ENCODE assay signal across 2 cellular contexts in genomic region chr7:130669051-130669700, GRCh38.
TF ChIP-seq lines count a peak whose summit lies in the region.

No MANE protein-coding gene starts in this region.

TF ChIP-seq in K562, 482 proteins besides CTCF, POLR2A, EP300 and RAD21 (continues in another document):
- TF ChIP-seq ZNF639 (CRISPR knock-in tag; conservative IDR thresholded peaks at IDR 0.05 in 1 of 2, IDR thresholded peaks at IDR 0.05 in 1 of 2) (no peak), SOX6 (IDR thresholded peaks at IDR 0.05) (no peak), ZNF134 (CRISPR knock-in tag; conservative IDR thresholded peaks at IDR 0.05) (0 out of 2 replicates have a peak, but pooled peaks have one; percentile 1), NR2F6 (CRISPR knock-in tag; IDR thresholded peaks at IDR 0.05) (no peak; the same call in 1 of the 2 replicates), ATF3 (IDR thresholded peaks at IDR 0.05) (no peak), ATF3 (CRISPR knock-in tag; conservative IDR thresholded peaks at IDR 0.05) (0 out of 2 replicates have a peak, but pooled peaks have one; percentile 11), UBTF (IDR thresholded peaks at IDR 0.05; ENCODE audit: borderline replicate concordance in 1 of 2, low read depth in 2 of 2, low read length in 2 of 2) (no peak), CAMTA2 (CRISPR knock-in tag; conservative IDR thresholded peaks at IDR 0.05) (no peak; the same call in 1 of the 2 replicates), ADNP (tag; IDR thresholded peaks at IDR 0.05) (no peak), SPI1 (IDR thresholded peaks at IDR 0.05; ENCODE audit: borderline replicate concordance, low read depth, low read length) (0 out of 2 replicates have a peak, but pooled peaks have one; percentile 28), FOXK1 (CRISPR knock-in tag; IDR thresholded peaks at IDR 0.05; ENCODE audit: borderline replicate concordance) (no peak), TAL1 (IDR thresholded peaks at IDR 0.05) (no peak), ZNF584 (CRISPR knock-in tag; IDR thresholded peaks at IDR 0.05; ENCODE audit: low read depth) (no peak), YY1 (IDR thresholded peaks at IDR 0.05; ENCODE audit: borderline replicate concordance in 1 of 3, control insufficient read depth in 1 of 3, extremely low read depth in 1 of 3, insufficient read depth in 3 of 3, insufficient read length in 1 of 3, insufficient replicate concordance in 2 of 3, low read depth in 1 of 3, low read length in 2 of 3) (no peak), NR3C1 (CRISPR knock-in tag; IDR thresholded peaks at IDR 0.05) (no peak), THAP12 (CRISPR knock-in tag; IDR thresholded peaks at IDR 0.05) (no peak), TAF1 (IDR thresholded peaks at IDR 0.05; ENCODE audit: control insufficient read depth, extremely low read depth, insufficient read depth, low read length, severe bottlenecking) (no peak), ETV5 (CRISPR knock-in tag; IDR thresholded peaks at IDR 0.05; ENCODE audit: low read depth) (peak; percentile 15; the same call in 1 of the 2 replicates), HNRNPL (IDR thresholded peaks at IDR 0.05; ENCODE audit: low read depth, low read length) (no peak), E2F3 (CRISPR knock-in tag; IDR thresholded peaks at IDR 0.05) (no peak), ETV1 (tag; conservative IDR thresholded peaks at IDR 0.05; ENCODE audit: low read depth) (no peak), ZNF699 (CRISPR knock-in tag; IDR thresholded peaks at IDR 0.05; ENCODE audit: insufficient replicate concordance) (no peak), HDAC3 (IDR thresholded peaks at IDR 0.05; ENCODE audit: borderline replicate concordance, partially characterized antibody) (no peak), ELF4 (CRISPR knock-in tag; IDR thresholded peaks at IDR 0.05) (no peak; the same call in 1 of the 2 replicates), CBFA2T3 (IDR thresholded peaks at IDR 0.05) (no peak), POLR2H (tag; IDR thresholded peaks at IDR 0.05; ENCODE audit: low read depth) (no peak), PHB (CRISPR knock-in tag; IDR thresholded peaks at IDR 0.05) (no peak), ZNF668 (CRISPR knock-in tag; IDR thresholded peaks at IDR 0.05) (0 out of 2 replicates have a peak, but pooled peaks have one; percentile 22)

TF ChIP-seq in GM12891, 5 proteins besides CTCF, POLR2A, EP300 and RAD21:
- TF ChIP-seq POU2F2 (IDR thresholded peaks at IDR 0.05; ENCODE audit: low read depth, low read length) (no peak), SPI1 (IDR thresholded peaks at IDR 0.05; ENCODE audit: low read depth, low read length) (no peak), POLR2AphosphoS5 (IDR thresholded peaks at IDR 0.05; ENCODE audit: low read depth, low read length) (no peak), TAF1 (IDR thresholded peaks at IDR 0.05; ENCODE audit: low read depth, low read length) (no peak), PAX5 (IDR thresholded peaks at IDR 0.05; ENCODE audit: insufficient read depth, low read length, severe bottlenecking) (no peak)
